Comparison of ENCODE assay signal across 1 cellular context in the genomic region with DNA sequence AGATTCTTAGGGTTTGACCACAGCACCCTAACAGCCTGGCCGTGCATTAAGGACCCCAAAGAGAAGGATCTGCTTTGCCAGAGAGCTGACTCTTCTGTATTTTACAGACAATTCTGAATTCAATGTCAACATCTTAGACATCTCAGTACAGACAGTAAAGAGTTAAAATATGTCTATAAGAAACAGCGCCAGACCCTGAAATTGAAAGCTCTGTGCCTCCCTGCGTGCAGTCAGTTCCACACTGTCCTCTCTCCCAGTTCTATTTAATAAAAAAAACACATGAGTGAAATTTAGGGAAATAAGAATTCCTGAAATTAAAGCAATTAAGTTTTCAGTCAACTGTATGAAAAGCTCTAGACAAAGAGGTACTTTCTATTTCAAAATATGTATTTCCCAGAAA.
TF ChIP-seq lines count a peak whose summit lies in the region.

No MANE protein-coding gene starts in this region.

TF ChIP-seq in A549, 52 proteins besides CTCF, POLR2A, EP300 and RAD21:
- no peak for TF ChIP-seq ZC3H11A (IDR thresholded peaks at IDR 0.05)
- no peak for TF ChIP-seq RNF2 (IDR thresholded peaks at IDR 0.05; ENCODE audit: borderline replicate concordance, low read depth)
- TF ChIP-seq CEBPB (IDR thresholded peaks at IDR 0.05): no peak
- TF ChIP-seq JUN (IDR thresholded peaks at IDR 0.05): no peak
- TF ChIP-seq MAZ (IDR thresholded peaks at IDR 0.05; ENCODE audit: borderline replicate concordance, low read depth, low read length): no peak
- TF ChIP-seq, protein P1, sequence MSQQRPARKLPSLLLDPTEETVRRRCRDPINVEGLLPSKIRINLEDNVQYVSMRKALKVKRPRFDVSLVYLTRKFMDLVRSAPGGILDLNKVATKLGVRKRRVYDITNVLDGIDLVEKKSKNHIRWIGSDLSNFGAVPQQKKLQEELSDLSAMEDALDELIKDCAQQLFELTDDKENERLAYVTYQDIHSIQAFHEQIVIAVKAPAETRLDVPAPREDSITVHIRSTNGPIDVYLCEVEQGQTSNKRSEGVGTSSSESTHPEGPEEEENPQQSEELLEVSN (IDR thresholded peaks at IDR 0.05; ENCODE audit: borderline replicate concordance, low read depth): no peak
- TF ChIP-seq CBX8 (IDR thresholded peaks at IDR 0.05): no peak
- TF ChIP-seq CHD4 (IDR thresholded peaks at IDR 0.05; ENCODE audit: borderline replicate concordance): no peak
- no peak for TF ChIP-seq EHF (CRISPR knock-in tag; IDR thresholded peaks at IDR 0.05)
- no peak for TF ChIP-seq RFX5 (IDR thresholded peaks at IDR 0.05)
- TF ChIP-seq, protein P2, sequence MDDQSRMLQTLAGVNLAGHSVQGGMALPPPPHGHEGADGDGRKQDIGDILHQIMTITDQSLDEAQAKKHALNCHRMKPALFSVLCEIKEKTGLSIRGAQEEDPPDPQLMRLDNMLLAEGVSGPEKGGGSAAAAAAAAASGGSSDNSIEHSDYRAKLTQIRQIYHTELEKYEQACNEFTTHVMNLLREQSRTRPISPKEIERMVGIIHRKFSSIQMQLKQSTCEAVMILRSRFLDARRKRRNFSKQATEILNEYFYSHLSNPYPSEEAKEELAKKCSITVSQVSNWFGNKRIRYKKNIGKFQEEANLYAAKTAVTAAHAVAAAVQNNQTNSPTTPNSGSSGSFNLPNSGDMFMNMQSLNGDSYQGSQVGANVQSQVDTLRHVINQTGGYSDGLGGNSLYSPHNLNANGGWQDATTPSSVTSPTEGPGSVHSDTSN (IDR thresholded peaks at IDR 0.05): no peak
- TF ChIP-seq, protein P3, sequence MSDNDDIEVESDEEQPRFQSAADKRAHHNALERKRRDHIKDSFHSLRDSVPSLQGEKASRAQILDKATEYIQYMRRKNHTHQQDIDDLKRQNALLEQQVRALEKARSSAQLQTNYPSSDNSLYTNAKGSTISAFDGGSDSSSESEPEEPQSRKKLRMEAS (IDR thresholded peaks at IDR 0.05): no peak
- TF ChIP-seq CHD2 (IDR thresholded peaks at IDR 0.05; ENCODE audit: low read length, partially characterized antibody): no peak
TF ChIP-seq in A549: peak in this region for 0.
